In the genomic region with DNA sequence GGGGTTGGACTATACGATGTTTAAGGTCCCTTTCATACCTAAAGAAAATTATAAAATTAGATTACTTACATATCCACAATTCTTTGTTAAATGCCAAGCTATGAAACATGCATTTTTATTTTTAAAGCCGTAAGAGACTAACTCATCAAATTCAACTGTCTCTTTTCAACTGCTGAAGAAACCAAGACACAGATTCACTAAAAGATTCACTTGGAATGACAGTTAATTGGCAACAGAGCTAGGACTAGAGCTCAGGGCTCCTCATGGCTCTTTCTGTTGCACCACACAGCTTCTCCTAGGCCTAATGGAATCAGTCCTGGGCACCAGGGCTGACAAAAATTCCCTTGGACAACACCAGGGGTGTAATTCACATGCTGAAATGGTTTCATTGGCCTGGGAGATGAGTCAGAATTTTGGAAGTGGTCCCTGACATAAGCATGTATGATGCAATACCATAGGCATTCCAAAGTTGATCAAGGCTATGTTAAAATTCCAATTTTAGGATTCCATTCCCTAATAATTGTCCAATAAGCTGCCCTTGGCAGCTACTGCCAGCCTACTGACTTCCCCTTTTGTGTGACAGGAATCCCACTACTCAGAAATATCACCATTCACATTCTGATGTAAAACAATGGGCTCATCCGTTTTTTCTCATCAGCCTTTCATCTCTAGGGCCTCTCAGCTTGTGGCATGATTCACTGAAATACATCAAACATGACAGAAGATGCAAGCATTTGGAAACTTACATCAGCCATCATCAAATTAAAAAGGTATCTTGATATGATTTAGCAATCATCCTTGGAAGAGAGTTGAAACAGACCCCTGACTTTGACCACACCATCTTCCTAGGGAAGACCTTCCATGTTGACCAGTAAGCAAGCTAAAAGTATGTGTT, we compare ENCODE assay signal across 11 cellular contexts. TPM values are rescaled to one million over a fixed set of nuclear protein-coding genes. Genes with fewer than 3 reads are reported as not detected.
DNase-seq lines count a peak whose midpoint lies in the region; ATAC-seq and TF ChIP-seq lines count a peak whose summit lies in the region.
"Had no signal": no experiment of that assay in that cellular context is flagged by ENCODE, and none has a peak within 500 bp of the region (broad histone marks: within the 10 kb centered on the region; RNA-seq: fewer than 3 reads in every experiment).

No MANE protein-coding gene starts in this region.

- intact Hi-C loops in activated T-helper 1 cell treated with anti-CD3 and anti-CD28 coated beads, Interleukin-12 subunit alpha, Interleukin-12 subunit beta, Interleukin-2, Interleukin-4 antibody, amounts not matched to agents 30 ng/mL and 10 ng/mL and 1 ng/mL, durations not matched to agents 14 hours and 24 hours and 36 hours (cut with micrococcal nuclease) = no loop called here

- peak overlapping the region; percentile 97 for H3K27ac Mint-ChIP-seq in neural crest cell (ENCODE audit: unreplicated experiment)
- no peak overlapping the region for H3K27ac Mint-ChIP-seq in activated T-helper 1 cell treated with anti-CD3 and anti-CD28 coated beads, Interleukin-12 subunit alpha, Interleukin-12 subunit beta, Interleukin-2, Interleukin-4 antibody, amounts not matched to agents 30 ng/mL and 10 ng/mL and 1 ng/mL, durations not matched to agents 14 hours and 24 hours and 36 hours
- H3K27ac Mint-ChIP-seq: T-helper 1 cell treated with Interleukin-12 subunit alpha and Interleukin-12 subunit beta and Interleukin-4 antibody, amounts not matched to agents 30 μg/mL and 1 μg/mL, for 36 hours had no signal

- H3K4me3 Mint-ChIP-seq in neural crest cell = peak overlapping the region; percentile 50
- H3K4me3 Mint-ChIP-seq in activated T-helper 1 cell treated with anti-CD3 and anti-CD28 coated beads, Interleukin-12 subunit alpha, Interleukin-12 subunit beta, Interleukin-2, Interleukin-4 antibody, amounts not matched to agents 30 ng/mL and 10 ng/mL and 1 ng/mL, durations not matched to agents 14 hours and 24 hours and 36 hours = no peak overlapping the region
- H3K4me3 Mint-ChIP-seq: T-helper 1 cell treated with Interleukin-12 subunit alpha and Interleukin-12 subunit beta and Interleukin-4 antibody, amounts not matched to agents 30 μg/mL and 1 μg/mL, for 36 hours had no signal

- TF ChIP-seq CTCF in neural crest cell (conservative IDR thresholded peaks at IDR 0.05) = no peak

- peaks cover 14% of the 10 kb centered on the region for H3K9me3 Mint-ChIP-seq in neural crest cell
- peaks cover 12% of the 10 kb centered on the region for H3K9me3 Mint-ChIP-seq in activated T-helper 1 cell treated with anti-CD3 and anti-CD28 coated beads, Interleukin-12 subunit alpha, Interleukin-12 subunit beta, Interleukin-2, Interleukin-4 antibody, amounts not matched to agents 30 ng/mL and 10 ng/mL and 1 ng/mL, durations not matched to agents 14 hours and 24 hours and 36 hours

- no peaks in the 10 kb centered on the region for H3K27me3 Mint-ChIP-seq in neural crest cell (ENCODE audit: low read depth)
- H3K27me3 Mint-ChIP-seq in activated T-helper 1 cell treated with anti-CD3 and anti-CD28 coated beads, Interleukin-12 subunit alpha, Interleukin-12 subunit beta, Interleukin-2, Interleukin-4 antibody, amounts not matched to agents 30 ng/mL and 10 ng/mL and 1 ng/mL, durations not matched to agents 14 hours and 24 hours and 36 hours (ENCODE audit: insufficient read depth) = peaks cover 10% of the 10 kb centered on the region

- DNase-seq in ELR (ENCODE audit: low read depth) (peak; percentile 87), NCI-H460 (ENCODE audit: extremely low read depth, low read depth) (peak; percentile 34), dermis microvascular lymphatic vessel endothelial cell (ENCODE audit: low read depth in 2 of 2) (peak; percentile 18 to 39), neural crest cell (ENCODE audit: low read depth, low spot score) (no peak), occipital lobe (lab: John Stamatoyannopoulos, UW) (no peak)
- no peak for DNase-seq in activated T-helper 1 cell treated with anti-CD3 and anti-CD28 coated beads, Interleukin-12 subunit alpha, Interleukin-12 subunit beta, Interleukin-2, Interleukin-4 antibody, amounts not matched to agents 30 ng/mL and 10 ng/mL and 1 ng/mL, durations not matched to agents 14 hours and 24 hours and 36 hours (ENCODE audit: low spot score)
- DNase-seq: NCI-H1048 had no signal

- ATAC-seq in GM18907 (IDR thresholded peaks at IDR 0.05; ENCODE audit: unreplicated experiment) (no peak), HG03442 (IDR thresholded peaks at IDR 0.05; ENCODE audit: unreplicated experiment) (no peak)

- peaks cover 3% of the 10 kb centered on the region for H3K36me3 Mint-ChIP-seq in neural crest cell (ENCODE audit: low read depth)
- no peaks in the 10 kb centered on the region for H3K36me3 Mint-ChIP-seq in activated T-helper 1 cell treated with anti-CD3 and anti-CD28 coated beads, Interleukin-12 subunit alpha, Interleukin-12 subunit beta, Interleukin-2, Interleukin-4 antibody, amounts not matched to agents 30 ng/mL and 10 ng/mL and 1 ng/mL, durations not matched to agents 14 hours and 24 hours and 36 hours (ENCODE audit: low read depth)

- peaks cover 15% of the 10 kb centered on the region for H3K4me1 Mint-ChIP-seq in neural crest cell
- H3K4me1 Mint-ChIP-seq in activated T-helper 1 cell treated with anti-CD3 and anti-CD28 coated beads, Interleukin-12 subunit alpha, Interleukin-12 subunit beta, Interleukin-2, Interleukin-4 antibody, amounts not matched to agents 30 ng/mL and 10 ng/mL and 1 ng/mL, durations not matched to agents 14 hours and 24 hours and 36 hours (ENCODE audit: low read depth) = peaks cover 3% of the 10 kb centered on the region

RNA-seq across cellular contexts. Expression of a gene that starts 54.2 kb away (rescaled TPM):
- 0.52 and 0.62 TPM in 2 replicates for total RNA-seq in NCI-H460 (2014; rRNA removed; shearing (Covaris generic))
- 1.3 TPM in 1 of 2 replicates, not detected in the other for polyA plus RNA-seq in NCI-H460 (2014; cell fraction: nucleus; rRNA removed)
- not detected in 2 replicates for total RNA-seq in dermis microvascular lymphatic vessel endothelial cell
- not detected in 2 replicates for total RNA-seq in neural crest cell
- total RNA-seq in occipital lobe = not detected
- not detected in 2 replicates for total RNA-seq in activated T-helper 1 cell treated with anti-CD3 and anti-CD28 coated beads, Interleukin-12 subunit alpha, Interleukin-12 subunit beta, Interleukin-2, Interleukin-4 antibody, amounts not matched to agents 30 ng/mL and 10 ng/mL and 1 ng/mL, durations not matched to agents 14 hours and 24 hours and 36 hours
- total RNA-seq: kidney epithelial cell had no signal

Comparison
In these comparisons a context has a peak if more than half of its experiments do, and no peak if none do; other contexts are left out.
1. DNase-seq: peak in ELR (single experiment), NCI-H460 (single experiment) and dermis microvascular lymphatic vessel endothelial cell (2 of 2); none in neural crest cell (single experiment), occipital lobe (single experiment) and activated T-helper 1 cell treated with anti-CD3 and anti-CD28 coated beads, Interleukin-12 subunit alpha, Interleukin-12 subunit beta, Interleukin-2, Interleukin-4 antibody, amounts not matched to agents 30 ng/mL and 10 ng/mL and 1 ng/mL, durations not matched to agents 14 hours and 24 hours and 36 hours (single experiment).